In genomic region chrX:24491741-24492140, GRCh38 we compare ENCODE assay signal across 21 cellular contexts. TPM values are rescaled to one million over a fixed set of nuclear protein-coding genes. Genes with fewer than 3 reads are reported as not detected.
A peak's percentile ranks its signal among the peaks of the same experiment; 100 is the strongest.
DNase-seq lines count a peak whose midpoint lies in the region; ATAC-seq, FAIRE-seq and TF ChIP-seq lines count a peak whose summit lies in the region.
"Had no signal": no experiment of that assay in that cellular context is flagged by ENCODE, and none has a peak within 500 bp of the region (broad histone marks: within the 10 kb centered on the region; RNA-seq: fewer than 3 reads in every experiment).

No MANE protein-coding gene starts in this region.

- ATAC-seq in HepG2 = no peak
- ATAC-seq in right lobe of liver = no peak
- ATAC-seq in HG02588 (IDR thresholded peaks at IDR 0.05; ENCODE audit: unreplicated experiment) = no peak
- ATAC-seq: GM12878 had no signal

- H3K4me1 ChIP-seq in HepG2 (ENCODE audit: insufficient read depth, low read length) (peaks cover 43% of the 10 kb centered on the region), right lobe of liver (no peaks in the 10 kb centered on the region)

- peaks cover 23% of the 10 kb centered on the region for H3K4me1 Mint-ChIP-seq in activated CD4-positive, alpha-beta memory T cell treated with anti-CD3 and anti-CD28 coated beads, Interleukin-2, amount 10 ng/mL, durations not matched to agents 7 days and 5 days

- TF ChIP-seq POLR2A in HepG2 (IDR thresholded peaks at IDR 0.05; ENCODE audit: insufficient read depth in 1 of 2, low read depth in 2 of 2, low read length in 2 of 2) = no peak
- TF ChIP-seq POLR2A in right lobe of liver (IDR thresholded peaks at IDR 0.05) = no peak

- no peaks in the 10 kb centered on the region for H3K9me3 Mint-ChIP-seq in activated CD4-positive, alpha-beta memory T cell treated with anti-CD3 and anti-CD28 coated beads, Interleukin-2, amount 10 ng/mL, durations not matched to agents 7 days and 5 days
- H3K9me3 Mint-ChIP-seq: CD14-positive monocyte had no signal

- H3K9me3 ChIP-seq in HepG2 (ENCODE audit: low read length) (no peaks in the 10 kb centered on the region), right lobe of liver (no peaks in the 10 kb centered on the region)
- H3K9me3 ChIP-seq: MG63, SJSA1 had no signal

- no peak overlapping the region for H3K4me3 Mint-ChIP-seq in activated CD4-positive, alpha-beta memory T cell treated with anti-CD3 and anti-CD28 coated beads, Interleukin-2, amount 10 ng/mL, durations not matched to agents 7 days and 5 days
- H3K4me3 Mint-ChIP-seq: CD14-positive monocyte had no signal

- no peaks in the 10 kb centered on the region for H3K79me2 ChIP-seq in HepG2 (ENCODE audit: insufficient read depth, low read length)

- no TSS peak for BruUV-seq in HepG2 (replicated peaks; lab: Mats Ljungman, UMichigan)

- no peak overlapping the region for H3K4me3 ChIP-seq in HepG2 (replicated peaks in 1 of 3; ENCODE audit: insufficient read depth in 1 of 3, low read depth in 2 of 3, low read length in 3 of 3)
- no peak overlapping the region for H3K4me3 ChIP-seq in right lobe of liver
- H3K4me3 ChIP-seq: GM12878, MG63, SJSA1 had no signal

- CTCF ChIA-PET in HepG2 (lab: Yijun Ruan, JAX; ENCODE audit: low intra/inter-chr PET ratio, low total read pairs) = no interaction called here
- CTCF ChIA-PET in activated CD4-positive, alpha-beta memory T cell treated with anti-CD3 and anti-CD28 coated beads, Interleukin-2, amount 10 ng/mL, durations not matched to agents 7 days and 5 days (lab: Charles Lee) = no interaction called here

- H4K20me1 ChIP-seq in HepG2 (ENCODE audit: insufficient read depth, low read length) = no peaks in the 10 kb centered on the region

- TF ChIP-seq CTCF in HepG2 (CRISPR knock-in tag; IDR thresholded peaks at IDR 0.05) = no peak
- TF ChIP-seq CTCF in right lobe of liver (IDR thresholded peaks at IDR 0.05) = no peak

- in situ Hi-C loops in HepG2 (cut with HindIII; ENCODE audit: extremely low pct_ligation_motif_present, low pct_unique_long_range_greater_than_20kb) = loop anchor here (10.0 kb wide), 1 partner anchor 97 kb away; no protein-coding TSS in a partner anchor

- no peak overlapping the region for H2AFZ ChIP-seq in HepG2 (ENCODE audit: low read length)

- FAIRE-seq in HepG2 (lab: Jason Lieb, UNC) = no peak
- FAIRE-seq: A204.1, GM12878, HTR-8/SVneo, RCC 7860 had no signal

- H3K36me3 ChIP-seq in HepG2 (replicated peaks in 1 of 2; ENCODE audit: control insufficient read depth in 1 of 2, insufficient read depth in 2 of 2, low read length in 2 of 2) (no peaks in the 10 kb centered on the region), right lobe of liver (no peaks in the 10 kb centered on the region)
- H3K36me3 ChIP-seq: MG63, SJSA1 had no signal

- POLR2A ChIA-PET in HepG2 (lab: Yijun Ruan, JAX) = no interaction called here
- POLR2A ChIA-PET in activated CD4-positive, alpha-beta memory T cell treated with anti-CD3 and anti-CD28 coated beads, Interleukin-2, amount 10 ng/mL, durations not matched to agents 7 days and 5 days (lab: Charles Lee) = no interaction called here

- TF ChIP-seq EP300 in HepG2 (IDR thresholded peaks at IDR 0.05; ENCODE audit: low read depth in 2 of 2, low read length in 2 of 2) (no peak), HepG2 (CRISPR knock-in tag; IDR thresholded peaks at IDR 0.05; ENCODE audit: borderline replicate concordance) (no peak)

- H3K36me3 Mint-ChIP-seq in activated CD4-positive, alpha-beta memory T cell treated with anti-CD3 and anti-CD28 coated beads, Interleukin-2, amount 10 ng/mL, durations not matched to agents 7 days and 5 days (ENCODE audit: low read depth) = peaks cover 6% of the 10 kb centered on the region

- intact Hi-C loops in HepG2 (cut with micrococcal nuclease; ENCODE audit: unreplicated experiment) (no loop called here), right lobe of liver (cut with DNase I) (no loop called here)

- H3K27me3 Mint-ChIP-seq in activated CD4-positive, alpha-beta memory T cell treated with anti-CD3 and anti-CD28 coated beads, Interleukin-2, amount 10 ng/mL, durations not matched to agents 7 days and 5 days = no peaks in the 10 kb centered on the region

- H3K27me3 ChIP-seq in HepG2 (ENCODE audit: control insufficient read depth in 1 of 2, insufficient read depth in 2 of 2, low read length in 2 of 2) (no peaks in the 10 kb centered on the region), right lobe of liver (no peaks in the 10 kb centered on the region)
- H3K27me3 ChIP-seq: MG63, SJSA1 had no signal

- H3K27ac Mint-ChIP-seq in activated CD4-positive, alpha-beta memory T cell treated with anti-CD3 and anti-CD28 coated beads, Interleukin-2, amount 10 ng/mL, durations not matched to agents 7 days and 5 days = no peak overlapping the region

- no peak for TF ChIP-seq RAD21 in HepG2 (CRISPR knock-in tag; IDR thresholded peaks at IDR 0.05)

- DNase-seq in HepG2 (ENCODE audit: low spot score) = peak; percentile 1
- DNase-seq in right lobe of liver = no peak
- peak; percentile 17 for DNase-seq in NCI-H510A treated with DMSO at 0.1 percent for 48 hours (lab: John Stamatoyannopoulos, UW)
- DNase-seq in iPS DF 19.7 (ENCODE audit: low read depth, low spot score) = peak; percentile 17
- no peak for DNase-seq in amygdala (lab: John Stamatoyannopoulos, UW)
- no peak for DNase-seq in activated CD4-positive, alpha-beta memory T cell treated with anti-CD3 and anti-CD28 coated beads, Interleukin-2, amount 10 ng/mL, durations not matched to agents 7 days and 5 days
- DNase-seq in superior temporal gyrus (ENCODE audit: extremely low spot score) = no peak
- DNase-seq: DMS79 treated with DMSO at 0.1 percent for 48 hours, GOT3, Karpas-422, MG63, NCI-H1694 treated with DMSO at 0.1 percent for 48 hours, NCI-H446 treated with DMSO at 0.1 percent for 48 hours, NCI-H774 had no signal

- WGBS in HepG2 (ENCODE audit: low lambda C conversion rate) = 60% methylated on average over 2 of the region's 4 CpGs
- WGBS in right lobe of liver (ENCODE audit: insufficient coverage, low coverage, low lambda C conversion rate, missing lambda C conversion rate) = 71% methylated on average over 4 of the region's 4 CpGs

- H3K4me2 ChIP-seq in HepG2 (ENCODE audit: low read depth, low read length) = no peak overlapping the region

- H3K9ac ChIP-seq in HepG2 (ENCODE audit: insufficient read depth, low read depth, low read length) = no peak overlapping the region

- H3K27ac ChIP-seq in HepG2 (ENCODE audit: extremely low read length, insufficient read depth, low read length) = no peak overlapping the region
- no peak overlapping the region for H3K27ac ChIP-seq in right lobe of liver
- H3K27ac ChIP-seq: SJSA1 had no signal

TF ChIP-seq in HepG2, 621 proteins besides CTCF, POLR2A, EP300 and RAD21 (continues in another document):
- TF ChIP-seq KDM2A (CRISPR knock-in tag; IDR thresholded peaks at IDR 0.05; ENCODE audit: borderline replicate concordance, low read depth) = no peak

RNA-seq across cellular contexts. Expression of gene PDK3, which starts 26.7 kb away (rescaled TPM):
- total RNA-seq in HepG2 (2016; rRNA removed; fragmentation: Illumina TruSeq; extraction: Trizol) (9.1 and 13.3 TPM in 2 replicates), right lobe of liver (10 to 100 TPM in 4 of 6 experiments, 1 to 10 TPM in 2; 8.6 to 17.5 (median 11.3) TPM)
- total RNA-seq in HepG2 (2016; cell fraction: cytosol; rRNA removed; fragmentation: Illumina TruSeq; extraction: Trizol; ENCODE audit: low read depth) = 3.8 and 5.6 TPM in 2 replicates
- 8.5 and 14.7 TPM in 2 replicates for total RNA-seq in HepG2 (2016; cell fraction: insoluble cytoplasmic fraction; rRNA removed; fragmentation: Illumina TruSeq; extraction: Trizol)
- total RNA-seq in HepG2 (2016; cell fraction: membrane; rRNA removed; fragmentation: Illumina TruSeq; extraction: Trizol) = 7.0 and 7.7 TPM in 2 replicates
- total RNA-seq in HepG2 (2016; cell fraction: nucleus; rRNA removed; fragmentation: Illumina TruSeq; extraction: Trizol) = 6.3 and 7.8 TPM in 2 replicates
- 7.3 and 10.5 TPM in 2 replicates for polyA plus RNA-seq in HepG2 (2011; rRNA removed)
- polyA plus RNA-seq in HepG2 (2011; cell fraction: cytosol; rRNA removed) = 6.6 and 7.1 TPM in 2 replicates
- polyA plus RNA-seq in HepG2 (2011; cell fraction: nucleus; rRNA removed) = 5.0 and 5.2 TPM in 2 replicates
- 2.9 and 5.4 TPM in 2 replicates for polyA plus RNA-seq in HepG2 (2012)
- polyA plus RNA-seq in HepG2 (2016; cell fraction: cytosol; fragmentation: Illumina TruSeq; extraction: Trizol; ENCODE audit: low read depth) = 3.3 and 3.6 TPM in 2 replicates
- 10.0 and 10.1 TPM in 2 replicates for polyA plus RNA-seq in HepG2 (2016; cell fraction: insoluble cytoplasmic fraction; fragmentation: Illumina TruSeq; extraction: Trizol; ENCODE audit: low read depth)
- 5.3 and 5.7 TPM in 2 replicates for polyA plus RNA-seq in HepG2 (2016; cell fraction: membrane; fragmentation: Illumina TruSeq; extraction: Trizol; ENCODE audit: low read depth)
- 3.5 and 5.6 TPM in 2 replicates for polyA plus RNA-seq in HepG2 (2016; cell fraction: nucleus; fragmentation: Illumina TruSeq; extraction: Trizol; ENCODE audit: insufficient read depth, low read depth)
- polyA minus RNA-seq in HepG2 (2011; rRNA and poly(A)+ RNA removed; ENCODE audit: low replicate concordance) = 10.5 and 17.1 TPM in 2 replicates
- polyA minus RNA-seq in HepG2 (2011; cell fraction: cytosol; rRNA and poly(A)+ RNA removed) = 11.8 and 13.5 TPM in 2 replicates
- 15.2 and 15.5 TPM in 2 replicates for polyA minus RNA-seq in HepG2 (2011; cell fraction: nucleus; rRNA and poly(A)+ RNA removed)
- 10 to 100 TPM; 28.0 to 29.0 TPM for total RNA-seq in activated CD4-positive, alpha-beta memory T cell treated with anti-CD3 and anti-CD28 coated beads, Interleukin-2, amount 10 ng/mL, durations not matched to agents 7 days and 5 days

Comparison
In these comparisons a context has a peak if more than half of its experiments do, and no peak if none do; other contexts are left out.
1. DNase-seq: peak in HepG2 (single experiment), NCI-H510A treated with DMSO at 0.1 percent for 48 hours (single experiment) and iPS DF 19.7 (single experiment); none in right lobe of liver (0 of 3), amygdala (0 of 56), activated CD4-positive, alpha-beta memory T cell treated with anti-CD3 and anti-CD28 coated beads, Interleukin-2, amount 10 ng/mL, durations not matched to agents 7 days and 5 days (single experiment) and superior temporal gyrus (single experiment).